41 cellular contexts compared by ENCODE assay signal in genomic region chr6:50096267-50096666, GRCh38. TPM values are rescaled to one million over a fixed set of nuclear protein-coding genes. Genes with fewer than 3 reads are reported as not detected.
"Had no signal": no experiment of that assay in that cellular context is flagged by ENCODE, and none has a peak within 500 bp of the region (broad histone marks: within the 10 kb centered on the region; RNA-seq: fewer than 3 reads in every experiment).

No MANE protein-coding gene starts in this region.

- H3K27me3 ChIP-seq: adrenal gland, body of pancreas, breast epithelium, MG63 had no signal

- H3K27me3 Mint-ChIP-seq: activated CD8-positive, alpha-beta T cell treated with anti-CD3 and anti-CD28 coated beads for 36 hours; activated naive CD4-positive, alpha-beta T cell treated with anti-CD3 and anti-CD28 coated beads, Interleukin-2, amount 50 U/mL, for 24 hours; activated naive CD8-positive, alpha-beta T cell treated with anti-CD3 and anti-CD28 coated beads, Interleukin-2, amount 10 ng/mL, durations not matched to agents 7 days and 5 days; activated T-helper 17 cell treated with anti-CD3 and anti-CD28 coated beads, Interleukin-2, amount 50 U/mL, for 72 hours had no signal

- H3K36me3 ChIP-seq: adrenal gland, breast epithelium, MG63 had no signal

- ATAC-seq: activated CD8-positive, alpha-beta T cell treated with anti-CD3 and anti-CD28 coated beads for 36 hours; activated T-cell treated with anti-CD3 and anti-CD28 coated beads, Interleukin-2, amount 50 U/mL, for 72 hours; activated T-helper 17 cell treated with anti-CD3 and anti-CD28 coated beads, Interleukin-2, amount 50 U/mL, for 72 hours; body of pancreas; Right ventricle myocardium inferior had no signal

- H3K4me1 ChIP-seq: adrenal gland, body of pancreas, breast epithelium had no signal

- H3K4me3 ChIP-seq: adrenal gland, body of pancreas, breast epithelium, MG63, PC-9 had no signal

- H3K4me3 Mint-ChIP-seq: activated CD8-positive, alpha-beta T cell treated with anti-CD3 and anti-CD28 coated beads for 36 hours; activated naive CD4-positive, alpha-beta T cell treated with anti-CD3 and anti-CD28 coated beads, Interleukin-2, amount 50 U/mL, for 24 hours; activated naive CD8-positive, alpha-beta T cell treated with anti-CD3 and anti-CD28 coated beads, Interleukin-2, amount 10 ng/mL, durations not matched to agents 7 days and 5 days; activated T-cell treated with anti-CD3 and anti-CD28 coated beads, Interleukin-2, amount 50 U/mL, for 72 hours; activated T-helper 17 cell treated with anti-CD3 and anti-CD28 coated beads, Interleukin-2, amount 50 U/mL, for 72 hours had no signal

- H3K9me3 Mint-ChIP-seq: activated CD8-positive, alpha-beta T cell treated with anti-CD3 and anti-CD28 coated beads for 36 hours; activated naive CD4-positive, alpha-beta T cell treated with anti-CD3 and anti-CD28 coated beads, Interleukin-2, amount 50 U/mL, for 24 hours; activated naive CD8-positive, alpha-beta T cell treated with anti-CD3 and anti-CD28 coated beads, Interleukin-2, amount 10 ng/mL, durations not matched to agents 7 days and 5 days; activated T-helper 17 cell treated with anti-CD3 and anti-CD28 coated beads, Interleukin-2, amount 50 U/mL, for 72 hours had no signal

- H3K36me3 Mint-ChIP-seq: activated naive CD4-positive, alpha-beta T cell treated with anti-CD3 and anti-CD28 coated beads, Interleukin-2, amount 50 U/mL, for 24 hours; activated naive CD8-positive, alpha-beta T cell treated with anti-CD3 and anti-CD28 coated beads, Interleukin-2, amount 10 ng/mL, durations not matched to agents 7 days and 5 days had no signal

- H3K4me2 ChIP-seq: PC-9 had no signal

- H3K4me1 Mint-ChIP-seq: activated naive CD4-positive, alpha-beta T cell treated with anti-CD3 and anti-CD28 coated beads, Interleukin-2, amount 50 U/mL, for 24 hours; activated naive CD8-positive, alpha-beta T cell treated with anti-CD3 and anti-CD28 coated beads, Interleukin-2, amount 10 ng/mL, durations not matched to agents 7 days and 5 days; activated T-helper 17 cell treated with anti-CD3 and anti-CD28 coated beads, Interleukin-2, amount 50 U/mL, for 72 hours had no signal

- FAIRE-seq: astrocyte, RCC 7860 had no signal

- H3K27ac Mint-ChIP-seq: activated CD8-positive, alpha-beta T cell treated with anti-CD3 and anti-CD28 coated beads for 36 hours; activated naive CD4-positive, alpha-beta T cell treated with anti-CD3 and anti-CD28 coated beads, Interleukin-2, amount 50 U/mL, for 24 hours; activated naive CD8-positive, alpha-beta T cell treated with anti-CD3 and anti-CD28 coated beads, Interleukin-2, amount 10 ng/mL, durations not matched to agents 7 days and 5 days; activated T-cell treated with anti-CD3 and anti-CD28 coated beads, Interleukin-2, amount 50 U/mL, for 72 hours; activated T-helper 17 cell treated with anti-CD3 and anti-CD28 coated beads, Interleukin-2, amount 50 U/mL, for 72 hours had no signal

- DNase-seq: activated CD4-positive, alpha-beta T cell treated with anti-CD3 and anti-CD28 coated beads for 1 hour; activated CD4-positive, alpha-beta T cell treated with anti-CD3 and anti-CD28 coated beads for 48 hours; activated CD4-positive, CD25-positive, alpha-beta regulatory T cell; activated CD8-positive, alpha-beta T cell treated with anti-CD3 and anti-CD28 coated beads for 36 hours; activated gamma-delta T cell; activated naive CD4-positive, alpha-beta T cell treated with Interleukin-2 at 50 U/mL for 16 hours; activated naive CD8-positive, alpha-beta T cell treated with anti-CD3 and anti-CD28 coated beads, Interleukin-2, amount 10 ng/mL, durations not matched to agents 7 days and 5 days; activated T-cell treated with anti-CD3 and anti-CD28 coated beads, Interleukin-2, amount 50 U/mL, for 1 hour; activated T-cell treated with anti-CD3 and anti-CD28 coated beads, Interleukin-2, amount 50 U/mL, for 72 hours; adrenal gland; body of pancreas; Karpas-422; KBM-7; NCI-H1048; NCI-H1105 treated with DMSO at 0.1 percent for 48 hours; NCI-H1436; NCI-H1694; NCI-H1930; NCI-H2081 treated with DMSO at 0.1 percent for 48 hours; NCI-H446 treated with DMSO at 0.1 percent for 48 hours; NCI-H524; NCI-H69; NK-92 treated with Interleukin-12 subunit alpha and Interleukin-12 subunit beta, amount 100 ng/mL, for 24 hours; PC-9; SIG-M5; SW 1271; T-helper 1 cell; T-helper 2 cell; T-helper 9 cell had no signal

- H3K27ac ChIP-seq: adrenal gland, body of pancreas, breast epithelium, PC-9, RWPE1, VCaP had no signal

- H3K9me3 ChIP-seq: adrenal gland, body of pancreas, breast epithelium, MG63 had no signal

- H2AFZ ChIP-seq: PC-9 had no signal

RNA-seq across cellular contexts. Expression of gene DEFB112, which starts 46.5 kb away (rescaled TPM):
- total RNA-seq: activated CD8-positive, alpha-beta memory T cell treated with anti-CD3 and anti-CD28 coated beads for 36 hours; activated CD8-positive, alpha-beta T cell treated with anti-CD3 and anti-CD28 coated beads for 36 hours; activated naive CD8-positive, alpha-beta T cell treated with anti-CD3 and anti-CD28 coated beads, Interleukin-2, amount 10 ng/mL, durations not matched to agents 7 days and 5 days; activated T-cell treated with anti-CD3 and anti-CD28 coated beads, Interleukin-2, amount 50 U/mL, for 72 hours; activated T-helper 17 cell treated with anti-CD3 and anti-CD28 coated beads, Interleukin-2, amount 50 U/mL, for 72 hours; adrenal gland; astrocyte; body of pancreas; breast epithelium; cardiac septum; PC-9; Right ventricle myocardium inferior; SK-MEL-5 had no signal
- polyA plus RNA-seq: adrenal gland had no signal
